In genomic region chr19:50332264-50333038, GRCh38 we compare ENCODE assay signal across 1 cellular context.
TF ChIP-seq lines count a peak whose summit lies in the region.

No MANE protein-coding gene starts in this region.

TF ChIP-seq in GM23338, 12 proteins besides CTCF, POLR2A, EP300 and RAD21 (continued from another document):
- no peak for TF ChIP-seq REST (IDR thresholded peaks at IDR 0.05; ENCODE audit: unreplicated experiment)
- no peak for TF ChIP-seq ZNF331 (CRISPR knock-in tag; IDR thresholded peaks at IDR 0.05; ENCODE audit: low read depth)
